10 cellular contexts compared by ENCODE assay signal in the genomic region with DNA sequence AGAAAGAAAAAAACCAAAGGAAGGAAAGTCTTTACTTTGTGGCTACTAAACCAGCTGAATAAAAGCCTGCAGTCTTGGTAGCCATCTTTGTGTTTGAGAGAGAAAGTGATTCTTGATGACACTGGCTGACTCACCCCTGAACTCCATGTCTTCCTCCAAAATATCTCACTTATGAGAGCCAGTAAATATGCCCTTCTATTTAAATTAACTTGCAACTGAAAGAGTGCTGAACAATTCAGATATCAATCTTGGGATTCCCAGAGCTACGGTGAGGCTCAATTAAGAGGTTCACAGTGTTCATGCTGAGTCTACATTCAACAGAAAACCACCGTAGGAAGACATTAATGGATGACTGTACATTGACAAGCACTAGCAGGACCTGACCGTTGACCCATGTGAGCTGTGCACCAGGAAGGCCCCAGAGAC. TPM values are rescaled to one million over a fixed set of nuclear protein-coding genes. Genes with fewer than 3 reads are reported as not detected.
DNase-seq lines count a peak whose midpoint lies in the region; ATAC-seq and TF ChIP-seq lines count a peak whose summit lies in the region.
"Had no signal": no experiment of that assay in that cellular context is flagged by ENCODE, and none has a peak within 500 bp of the region (broad histone marks: within the 10 kb centered on the region; RNA-seq: fewer than 3 reads in every experiment).

No MANE protein-coding gene starts in this region.

- DNase-seq in AG10803 (ENCODE audit: low read depth) (peak; percentile 23), NCI-H146 treated with DMSO at 0.1 percent for 48 hours (lab: John Stamatoyannopoulos, UW; ENCODE audit: unreplicated experiment) (peak; percentile 41), SW480 (ENCODE audit: low spot score) (no peak), left lobe of liver (ENCODE audit: low spot score) (no peak), AG08396 (ENCODE audit: low spot score) (no peak)
- DNase-seq in effector CD8-positive, alpha-beta T cell (lab: John Stamatoyannopoulos, UW): no peak
- DNase-seq: NCI-H446 had no signal

- no peak overlapping the region for H3K4me3 ChIP-seq in AG10803 (ENCODE audit: low read length)
- H3K4me3 ChIP-seq: coronary artery had no signal

- TF ChIP-seq CTCF in AG10803 (conservative IDR thresholded peaks at IDR 0.05; ENCODE audit: low read length): no peak

- ATAC-seq in GM18519 (IDR thresholded peaks at IDR 0.05; ENCODE audit: low FRiP score, unreplicated experiment) (peak; percentile 83), HG02623 (IDR thresholded peaks at IDR 0.05; ENCODE audit: unreplicated experiment) (peak; percentile 57), left lobe of liver (no peak)

RNA-seq across cellular contexts. Expression of a gene that starts 57.9 kb away (rescaled TPM):
- total RNA-seq in left lobe of liver: 3.7 TPM

Comparison
In these comparisons a context has a peak if more than half of its experiments do, and no peak if none do; other contexts are left out.
1. DNase-seq: peak in AG10803 (single experiment) and NCI-H146 treated with DMSO at 0.1 percent for 48 hours (single experiment); none in effector CD8-positive, alpha-beta T cell (single experiment), SW480 (single experiment), left lobe of liver (single experiment) and AG08396 (single experiment).